In the genomic region with DNA sequence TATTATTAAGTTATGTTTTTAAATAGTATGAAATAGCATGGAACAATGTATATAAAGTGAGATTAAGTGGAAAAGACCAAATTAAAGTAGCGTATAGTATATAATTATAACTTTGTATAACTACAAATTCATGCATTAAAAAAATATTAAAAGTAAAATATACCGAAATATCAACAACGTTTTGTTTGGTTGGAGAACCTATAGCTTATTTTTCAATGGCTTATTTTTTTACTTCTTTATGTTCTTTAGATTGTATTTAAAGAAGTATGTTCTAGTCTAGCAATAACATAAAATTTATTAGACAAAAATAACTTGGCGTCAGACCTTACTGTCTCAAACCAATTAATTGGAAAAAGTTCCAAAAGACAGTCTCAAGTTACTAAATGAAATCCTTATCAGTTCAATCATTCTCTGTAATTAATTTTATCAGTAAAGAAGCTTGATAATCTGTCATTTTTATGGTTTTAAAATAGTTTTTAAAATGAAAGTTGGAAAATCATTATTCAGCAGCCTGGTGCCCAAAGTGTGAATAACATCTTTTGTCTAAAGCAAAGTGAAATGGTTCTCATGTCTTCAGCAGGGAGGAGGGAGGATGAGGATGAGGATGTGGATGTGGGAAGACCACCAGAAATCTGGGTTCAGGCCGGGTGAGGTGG, we compare ENCODE assay signal across 8 cellular contexts. TPM values are rescaled to one million over a fixed set of nuclear protein-coding genes. Genes with fewer than 3 reads are reported as not detected.
DNase-seq lines count a peak whose midpoint lies in the region; ATAC-seq and TF ChIP-seq lines count a peak whose summit lies in the region.

No MANE protein-coding gene starts in this region.

- H3K27me3 ChIP-seq in CD8-positive, alpha-beta memory T cell (ENCODE audit: insufficient read depth, low read length, poor library complexity, severe bottlenecking): peaks cover 15% of the 10 kb centered on the region
- H3K27me3 ChIP-seq in colonic mucosa: no peaks in the 10 kb centered on the region
- peaks cover 0 to 6% of the 10 kb centered on the region in 2 donors for H3K27me3 ChIP-seq in naive thymus-derived CD4-positive, alpha-beta T cell (ENCODE audit: control insufficient read depth in 2 of 2, insufficient read depth in 2 of 2, low read length in 2 of 2)

- peaks cover 0 to 2% (median 0%) of the 10 kb centered on the region in 5 donors for H3K9me3 Mint-ChIP-seq in CD8-positive, alpha-beta memory T cell
- peaks cover 0 to 5% (median 0%) of the 10 kb centered on the region in 11 donors for H3K9me3 Mint-ChIP-seq in naive thymus-derived CD4-positive, alpha-beta T cell

- H3K4me1 ChIP-seq in CD8-positive, alpha-beta memory T cell (ENCODE audit: insufficient read depth, low read length): peaks cover 5% of the 10 kb centered on the region
- no peaks in the 10 kb centered on the region for H3K4me1 ChIP-seq in colonic mucosa
- H3K4me1 ChIP-seq in naive thymus-derived CD4-positive, alpha-beta T cell (ENCODE audit: control insufficient read depth in 2 of 2, insufficient read depth in 2 of 2, low read length in 2 of 2): no peaks in the 10 kb centered on the region

- POLR2A ChIA-PET in CD8-positive, alpha-beta memory T cell (lab: Charles Lee): interaction anchor here (0.5 to 0.6 kb wide), 3 partner anchors 22 to 107 kb away, joined by 3 to 9 read pairs (median 3); no protein-coding TSS in a partner anchor
- POLR2A ChIA-PET in naive thymus-derived CD4-positive, alpha-beta T cell (lab: Charles Lee): no interaction called here

- H3K9ac ChIP-seq in colonic mucosa (ENCODE audit: low read depth in 2 of 2, low read length in 2 of 2): peak overlapping the region in 1 of 2 donors; percentile 47

- no peaks in the 10 kb centered on the region for H3K9me3 ChIP-seq in CD8-positive, alpha-beta memory T cell (ENCODE audit: low read length)
- no peaks in the 10 kb centered on the region for H3K9me3 ChIP-seq in colonic mucosa
- H3K9me3 ChIP-seq in naive thymus-derived CD4-positive, alpha-beta T cell (ENCODE audit: control insufficient read depth in 2 of 3, low read length in 3 of 3): no peaks in the 10 kb centered on the region

- H3K4me1 Mint-ChIP-seq in CD8-positive, alpha-beta memory T cell: peaks cover 3 to 4% (median 4%) of the 10 kb centered on the region in 3 donors
- H3K4me1 Mint-ChIP-seq in naive thymus-derived CD4-positive, alpha-beta T cell: peaks cover 0 to 9% (median 4%) of the 10 kb centered on the region in 7 donors

- H3K27me3 Mint-ChIP-seq in CD8-positive, alpha-beta memory T cell: peaks cover 26 to 72% of the 10 kb centered on the region in 2 donors
- H3K27me3 Mint-ChIP-seq in naive thymus-derived CD4-positive, alpha-beta T cell: peaks cover 29 to 55% (median 33%) of the 10 kb centered on the region in 5 donors

- no peak overlapping the region for H3K27ac Mint-ChIP-seq in CD8-positive, alpha-beta memory T cell
- H3K27ac Mint-ChIP-seq in naive thymus-derived CD4-positive, alpha-beta T cell: no peak overlapping the region

- H3K36me3 Mint-ChIP-seq in CD8-positive, alpha-beta memory T cell: peaks cover 0 to 2% (median 0%) of the 10 kb centered on the region in 3 donors
- H3K36me3 Mint-ChIP-seq in naive thymus-derived CD4-positive, alpha-beta T cell: peaks cover 0 to 4% (median 0%) of the 10 kb centered on the region in 5 donors

- no peak overlapping the region for H3K4me3 ChIP-seq in CD8-positive, alpha-beta memory T cell (ENCODE audit: low read length)
- H3K4me3 ChIP-seq in colonic mucosa: peak overlapping the region; percentile 40
- no peak overlapping the region for H3K4me3 ChIP-seq in naive thymus-derived CD4-positive, alpha-beta T cell (ENCODE audit: low read length)

- H3K27ac ChIP-seq in CD8-positive, alpha-beta memory T cell (ENCODE audit: low read depth, low read length): no peak overlapping the region
- no peak overlapping the region for H3K27ac ChIP-seq in colonic mucosa
- no peak overlapping the region for H3K27ac ChIP-seq in naive thymus-derived CD4-positive, alpha-beta T cell (ENCODE audit: low read depth, low read length)

- H3K4me3 Mint-ChIP-seq in CD8-positive, alpha-beta memory T cell: peak overlapping the region in 5 of 7 donors; percentile 29 to 77 (median 54)
- H3K4me3 Mint-ChIP-seq in naive thymus-derived CD4-positive, alpha-beta T cell: peak overlapping the region in 9 of 10 donors; percentile 37 to 74 (median 53)

- no peak for TF ChIP-seq CTCF in colonic mucosa (IDR thresholded peaks at IDR 0.05)

- ATAC-seq in naive thymus-derived CD4-positive, alpha-beta T cell: no peak
- ATAC-seq in HG02970 (IDR thresholded peaks at IDR 0.05; ENCODE audit: low FRiP score, unreplicated experiment): no peak
- ATAC-seq in HG03432 (IDR thresholded peaks at IDR 0.05; ENCODE audit: unreplicated experiment): no peak

- H3K36me3 ChIP-seq in CD8-positive, alpha-beta memory T cell (ENCODE audit: insufficient read depth, low read length): no peaks in the 10 kb centered on the region
- H3K36me3 ChIP-seq in colonic mucosa: no peaks in the 10 kb centered on the region
- H3K36me3 ChIP-seq in naive thymus-derived CD4-positive, alpha-beta T cell (ENCODE audit: control insufficient read depth in 2 of 3, insufficient read depth in 3 of 3, low read length in 3 of 3): no peaks in the 10 kb centered on the region

- intact Hi-C loops in colonic mucosa (cut with DNase I): no loop called here
- intact Hi-C loops in naive thymus-derived CD4-positive, alpha-beta T cell (cut with micrococcal nuclease): loop anchor here (2.0 to 5.0 kb wide), 2 partner anchors 43 to 67 kb away; partner anchors contain the start of gene TMBIM4 (in 1 of the 2)

- CTCF ChIA-PET in CD8-positive, alpha-beta memory T cell (lab: Charles Lee): no interaction called here
- CTCF ChIA-PET in naive thymus-derived CD4-positive, alpha-beta T cell (lab: Charles Lee): interaction anchor here (0.7 kb wide), 1 partner anchor 46 kb away, joined by 3 read pairs; no protein-coding TSS in a partner anchor

- no peak for DNase-seq in CD8-positive, alpha-beta memory T cell
- DNase-seq in Kasumi-1 (lab: John Stamatoyannopoulos, UW) (peak; percentile 53), colonic mucosa (no peak), NCI-H2029 treated with DMSO at 0.1 percent for 48 hours (lab: John Stamatoyannopoulos, UW) (no peak), NCI-H2196 (lab: John Stamatoyannopoulos, UW; ENCODE audit: unreplicated experiment) (no peak)
- DNase-seq in naive thymus-derived CD4-positive, alpha-beta T cell: no peak

RNA-seq across cellular contexts. Expression of gene IRAK3, which starts 46.7 kb away (rescaled TPM):
- total RNA-seq in CD8-positive, alpha-beta memory T cell: under 1 TPM; 0.13 to 0.22 TPM
- not detected for polyA plus RNA-seq in CD8-positive, alpha-beta memory T cell
- 1 to 10 TPM; 3.3 to 3.6 TPM for total RNA-seq in colonic mucosa
- total RNA-seq in naive thymus-derived CD4-positive, alpha-beta T cell: 10 to 100 TPM in 1 of 5 experiments, 1 to 10 TPM in 2, under 1 TPM in 2; 0.19 to 28.8 (median 1.9) TPM
- not detected for polyA plus RNA-seq in naive thymus-derived CD4-positive, alpha-beta T cell

Comparison
In these comparisons a context has a peak if more than half of its experiments do, and no peak if none do; other contexts are left out.
1. DNase-seq: peak in Kasumi-1 (2 of 2); none in CD8-positive, alpha-beta memory T cell (0 of 5), colonic mucosa (single experiment), naive thymus-derived CD4-positive, alpha-beta T cell (0 of 9), NCI-H2029 treated with DMSO at 0.1 percent for 48 hours (single experiment) and NCI-H2196 (single experiment).